Comparison of ENCODE assay signal across 1 cellular context in genomic region chr7:27148031-27148775, GRCh38.
TF ChIP-seq lines count a peak whose summit lies in the region.

No MANE protein-coding gene starts in this region.

TF ChIP-seq in IMR-90, 13 proteins besides CTCF, POLR2A, EP300 and RAD21:
- TF ChIP-seq BHLHE40 (IDR thresholded peaks at IDR 0.05; ENCODE audit: low read depth, low read length) (no peak), MAZ (IDR thresholded peaks at IDR 0.05; ENCODE audit: borderline replicate concordance, low read depth, low read length) (no peak), FOS (IDR thresholded peaks at IDR 0.05; ENCODE audit: low read depth, low read length) (no peak), RCOR1 (IDR thresholded peaks at IDR 0.05; ENCODE audit: insufficient replicate concordance, low read length) (no peak), NFE2L2 (IDR thresholded peaks at IDR 0.05; ENCODE audit: low read depth, low read length) (no peak), SMC3 (IDR thresholded peaks at IDR 0.05; ENCODE audit: low read depth, low read length) (no peak), CEBPB (IDR thresholded peaks at IDR 0.05; ENCODE audit: low read depth, low read length) (no peak), MXI1 (IDR thresholded peaks at IDR 0.05; ENCODE audit: borderline replicate concordance, low read depth, low read length) (no peak), ELK1 (IDR thresholded peaks at IDR 0.05; ENCODE audit: borderline replicate concordance, low read depth, low read length) (no peak), RFX5 (IDR thresholded peaks at IDR 0.05; ENCODE audit: low read depth, low read length) (no peak), MAFK (IDR thresholded peaks at IDR 0.05; ENCODE audit: low read depth, low read length) (no peak), CHD1 (IDR thresholded peaks at IDR 0.05; ENCODE audit: low read depth, low read length) (no peak), USF2 (IDR thresholded peaks at IDR 0.05; ENCODE audit: low read depth, low read length) (no peak)
